11 cellular contexts compared by ENCODE assay signal in genomic region chr19:10727599-10728250, GRCh38. TPM values are rescaled to one million over a fixed set of nuclear protein-coding genes. Genes with fewer than 3 reads are reported as not detected.
DNase-seq lines count a peak whose midpoint lies in the region; ATAC-seq and TF ChIP-seq lines count a peak whose summit lies in the region.
"Had no signal": no experiment of that assay in that cellular context is flagged by ENCODE, and none has a peak within 500 bp of the region (broad histone marks: within the 10 kb centered on the region; RNA-seq: fewer than 3 reads in every experiment).

No MANE protein-coding gene starts in this region.

- H3K4me3 Mint-ChIP-seq in CD4-positive, alpha-beta memory T cell: peak overlapping the region in 2 of 8 donors; percentile 17 to 40
- no peak overlapping the region for H3K4me3 Mint-ChIP-seq in central memory CD8-positive, alpha-beta T cell
- no peak overlapping the region for H3K4me3 Mint-ChIP-seq in natural killer cell

- H3K27ac Mint-ChIP-seq in CD4-positive, alpha-beta memory T cell: peak overlapping the region; percentile 8 to 88 (median 74)
- H3K27ac Mint-ChIP-seq in central memory CD8-positive, alpha-beta T cell (ENCODE audit: low read depth): peak overlapping the region; percentile 33
- H3K27ac Mint-ChIP-seq in natural killer cell: peak overlapping the region; percentile 96 to 99

- intact Hi-C loops in CD4-positive, alpha-beta memory T cell (cut with micrococcal nuclease): no loop called here
- intact Hi-C loops in natural killer cell (cut with micrococcal nuclease): no loop called here

- CTCF ChIA-PET in CD4-positive, alpha-beta memory T cell (lab: Charles Lee; ENCODE audit: partially characterized antibody): interaction anchor here (1.0 kb wide), 1 partner anchor 67 kb away, joined by 3 read pairs; no protein-coding TSS in a partner anchor
- CTCF ChIA-PET in HEK293 (lab: Yijun Ruan, JAX): interaction anchor here (1.0 to 1.5 kb wide), 2 partner anchors 10 to 136 kb away, joined by 4 to 7 read pairs; partner anchors contain the start of gene DNM2

- TF ChIP-seq CTCF in HEK293 (tag by site-specific recombination; IDR thresholded peaks at IDR 0.05) (no peak), natural killer cell (IDR thresholded peaks at IDR 0.05) (no peak), tibial nerve (IDR thresholded peaks at IDR 0.05) (no peak)

- DNase-seq in CD4-positive, alpha-beta memory T cell: no peak
- no peak for DNase-seq in central memory CD8-positive, alpha-beta T cell (ENCODE audit: low spot score in 2 of 2)
- DNase-seq in natural killer cell: no peak
- no peak for DNase-seq in amniotic stem cell (lab: John Stamatoyannopoulos, UW)
- DNase-seq in tibial nerve (ENCODE audit: low spot score in 2 of 2): no peak
- DNase-seq in UCSD-AML1 (lab: John Stamatoyannopoulos, UW; ENCODE audit: unreplicated experiment): no peak
- DNase-seq: kidney glomerular epithelial cell, ovary, RPMI8226 had no signal

- H3K4me1 Mint-ChIP-seq in CD4-positive, alpha-beta memory T cell: peaks cover 25 to 79% (median 53%) of the 10 kb centered on the region in 4 donors
- H3K4me1 Mint-ChIP-seq in central memory CD8-positive, alpha-beta T cell: peaks cover 43% of the 10 kb centered on the region
- H3K4me1 Mint-ChIP-seq in natural killer cell: peaks cover 38 to 44% of the 10 kb centered on the region in 2 donors

- no peak overlapping the region for H3K4me3 ChIP-seq in CD4-positive, alpha-beta memory T cell (ENCODE audit: low read length in 2 of 2)
- no peak overlapping the region for H3K4me3 ChIP-seq in HEK293 (ENCODE audit: low read depth, low read length)
- no peak overlapping the region for H3K4me3 ChIP-seq in tibial nerve
- H3K4me3 ChIP-seq: ovary had no signal

- no peak for ATAC-seq in central memory CD8-positive, alpha-beta T cell (replicated peaks; ENCODE audit: extremely low read depth, poor library complexity, severe bottlenecking)
- no peak for ATAC-seq in natural killer cell

- no peaks in the 10 kb centered on the region for H3K27me3 ChIP-seq in CD4-positive, alpha-beta memory T cell (ENCODE audit: insufficient read depth, low read length)
- H3K27me3 ChIP-seq in tibial nerve: no peaks in the 10 kb centered on the region
- H3K27me3 ChIP-seq: ovary had no signal

- H3K36me3 ChIP-seq in CD4-positive, alpha-beta memory T cell (ENCODE audit: insufficient read depth, low read length): no peaks in the 10 kb centered on the region
- H3K36me3 ChIP-seq in HEK293 (ENCODE audit: control insufficient read depth in 2 of 2, insufficient read depth in 1 of 2, low read length in 2 of 2) (peaks cover 0 to 6% of the 10 kb centered on the region in 2 experiments; a peak in 2 of 3 replicates), tibial nerve (peaks cover 0 to 3% (median 0%) of the 10 kb centered on the region in 3 donors)
- H3K36me3 ChIP-seq: ovary had no signal

- POLR2A ChIA-PET in CD4-positive, alpha-beta memory T cell (lab: Charles Lee; ENCODE audit: partially characterized antibody): interaction anchor here (1.0 to 1.7 kb wide), 2 partner anchors 10 to 15 kb away, joined by 3 to 7 read pairs; partner anchors contain the start of gene DNM2
- POLR2A ChIA-PET in HEK293 (lab: Yijun Ruan, JAX): interaction anchor here (0.6 kb wide), 1 partner anchor 200 kb away, joined by 4 read pairs; no protein-coding TSS in a partner anchor

- H3K36me3 Mint-ChIP-seq in CD4-positive, alpha-beta memory T cell: peaks cover 13 to 26% of the 10 kb centered on the region in 2 donors
- peaks cover 40% of the 10 kb centered on the region for H3K36me3 Mint-ChIP-seq in central memory CD8-positive, alpha-beta T cell (ENCODE audit: insufficient read depth)
- H3K36me3 Mint-ChIP-seq in natural killer cell: no peaks in the 10 kb centered on the region

- no peak overlapping the region for H3K27ac ChIP-seq in CD4-positive, alpha-beta memory T cell (ENCODE audit: low read depth, low read length)
- H3K27ac ChIP-seq in HEK293 (ENCODE audit: extremely low read depth, low read depth, low read length) (no peak overlapping the region), tibial nerve (no peak overlapping the region)
- H3K27ac ChIP-seq: ovary, VCaP had no signal

- no peaks in the 10 kb centered on the region for H3K9me3 Mint-ChIP-seq in CD4-positive, alpha-beta memory T cell
- H3K9me3 Mint-ChIP-seq in central memory CD8-positive, alpha-beta T cell: no peaks in the 10 kb centered on the region
- H3K9me3 Mint-ChIP-seq in natural killer cell: no peaks in the 10 kb centered on the region

- peaks cover 62% of the 10 kb centered on the region for H3K4me1 ChIP-seq in CD4-positive, alpha-beta memory T cell (ENCODE audit: insufficient read depth, low read length)
- H3K4me1 ChIP-seq in HEK293 (ENCODE audit: control insufficient read depth, insufficient read depth, low read length): no peaks in the 10 kb centered on the region
- H3K4me1 ChIP-seq in tibial nerve: peaks cover 0 to 71% (median 7%) of the 10 kb centered on the region in 4 donors

- H3K9me3 ChIP-seq in CD4-positive, alpha-beta memory T cell (ENCODE audit: control insufficient read depth in 1 of 2, low read length in 2 of 2): no peaks in the 10 kb centered on the region
- H3K9me3 ChIP-seq in HEK293 (ENCODE audit: control insufficient read depth, insufficient read depth, low read depth, low read length): no peaks in the 10 kb centered on the region
- no peaks in the 10 kb centered on the region for H3K9me3 ChIP-seq in tibial nerve
- H3K9me3 ChIP-seq: ovary had no signal

- TF ChIP-seq EP300 in tibial nerve (IDR thresholded peaks at IDR 0.05): no peak

- TF ChIP-seq POLR2A in tibial nerve (IDR thresholded peaks at IDR 0.05): no peak

- WGBS in tibial nerve, 2 donors: 55 to 60% methylated on average over 18 of the region's 18 CpGs

- H3K27me3 Mint-ChIP-seq in CD4-positive, alpha-beta memory T cell: no peaks in the 10 kb centered on the region
- H3K27me3 Mint-ChIP-seq in central memory CD8-positive, alpha-beta T cell: no peaks in the 10 kb centered on the region
- no peaks in the 10 kb centered on the region for H3K27me3 Mint-ChIP-seq in natural killer cell (ENCODE audit: low read depth in 2 of 2)

TF ChIP-seq in HEK293, 187 proteins besides CTCF, POLR2A, EP300 and RAD21:
- TF ChIP-seq SP7 (tag by site-specific recombination; IDR thresholded peaks at IDR 0.05): peak; percentile 98
- TF ChIP-seq HOXA7 (CRISPR knock-in tag; IDR thresholded peaks at IDR 0.05; ENCODE audit: borderline replicate concordance): no peak
- no peak for TF ChIP-seq HOXD13 (CRISPR knock-in tag; IDR thresholded peaks at IDR 0.05; ENCODE audit: borderline replicate concordance)

RNA-seq across cellular contexts. Expression of gene DNM2, which starts 9.8 kb away (rescaled TPM):
- total RNA-seq in CD4-positive, alpha-beta memory T cell: 100 to 1,000 TPM; 245 to 272 TPM
- polyA plus RNA-seq in CD4-positive, alpha-beta memory T cell: 100 to 1,000 TPM in 1 of 2 donors, 10 to 100 TPM in 1; 46.3 to 103 TPM
- total RNA-seq in natural killer cell (100 to 1,000 TPM; 419 to 491 (median 428) TPM), tibial nerve (100 to 1,000 TPM in 3 of 4 donors, 10 to 100 TPM in 1; 99.4 to 220 (median 140) TPM)

RNA-seq across cellular contexts. Expression of gene QTRT1, which starts 26.5 kb away (rescaled TPM):
- total RNA-seq in CD4-positive, alpha-beta memory T cell: 10 to 100 TPM; 36.2 to 39.9 TPM
- 10 to 100 TPM; 40.3 to 66.0 TPM for polyA plus RNA-seq in CD4-positive, alpha-beta memory T cell
- total RNA-seq in natural killer cell: 10 to 100 TPM; 29.0 to 37.5 (median 29.9) TPM
- 100 to 1,000 TPM in 1 of 4 donors, 10 to 100 TPM in 3; 43.7 to 134 (median 65.3) TPM for total RNA-seq in tibial nerve

Comparison
In these comparisons a context has a peak if more than half of its experiments do, and no peak if none do; other contexts are left out.
1. H3K27ac Mint-ChIP-seq: peak in every context shown above with its lines; median percentile 98 in natural killer cell; 74 in CD4-positive, alpha-beta memory T cell; 33 in central memory CD8-positive, alpha-beta T cell.